Comparison of ENCODE assay signal across 1 cellular context in genomic region chr10:129978980-129979379, GRCh38.
TF ChIP-seq lines count a peak whose summit lies in the region.

No MANE protein-coding gene starts in this region.

TF ChIP-seq in SK-N-SH, 30 proteins besides CTCF, POLR2A, EP300 and RAD21 (continued from another document):
- no peak for TF ChIP-seq ZBTB33 (IDR thresholded peaks at IDR 0.05; ENCODE audit: borderline replicate concordance, low read depth)
- TF ChIP-seq TAF1 (IDR thresholded peaks at IDR 0.05; ENCODE audit: borderline replicate concordance, low read depth, low read length) = no peak
- no peak for TF ChIP-seq USF1 (IDR thresholded peaks at IDR 0.05; ENCODE audit: borderline replicate concordance, low read depth)
